In genomic region chr17:7306911-7307685, GRCh38 we compare ENCODE assay signal across 8 cellular contexts. TPM values are rescaled to one million over a fixed set of nuclear protein-coding genes. Genes with fewer than 3 reads are reported as not detected.
DNase-seq lines count a peak whose midpoint lies in the region; ATAC-seq and TF ChIP-seq lines count a peak whose summit lies in the region.

EIF5A (plus strand) TSS chr17:7307628; CDS start chr17:7309636, 2,008 bp downstream.

- no peak for TF ChIP-seq CTCF in DOHH2 (IDR thresholded peaks at IDR 0.05; ENCODE audit: low read depth, low read length, poor library complexity, severe bottlenecking)
- TF ChIP-seq CTCF in GM23338 (conservative IDR thresholded peaks at IDR 0.05; ENCODE audit: low read depth in 2 of 2), result no peak
- TF ChIP-seq CTCF in LNCaP clone FGC (IDR thresholded peaks at IDR 0.05; ENCODE audit: control insufficient read depth, extremely low read depth, insufficient read depth), result no peak
- no peak for TF ChIP-seq CTCF in RWPE1 (conservative IDR thresholded peaks at IDR 0.05; ENCODE audit: low read depth)

- H3K4me3 ChIP-seq in DOHH2 (ENCODE audit: low read length) (peak within 1 kb of the TSS; percentile 84), GM23338 (peak within 1 kb of the TSS; percentile 98), LNCaP clone FGC (ENCODE audit: low read depth, low read length) (peak within 1 kb of the TSS; percentile 66)
- peak within 1 kb of the TSS; percentile 78 for H3K4me3 ChIP-seq in naive thymus-derived CD4-positive, alpha-beta T cell (ENCODE audit: low read length)

- H3K9me2 ChIP-seq in DOHH2 (replicated peaks; ENCODE audit: control insufficient read depth, low read length), result no peaks in the 10 kb centered on the region
- no peaks in the 10 kb centered on the region for H3K9me2 ChIP-seq in GM23338 (ENCODE audit: insufficient read depth)

- H3K9me3 ChIP-seq in DOHH2 (ENCODE audit: control insufficient read depth, insufficient read depth, low read length), result no peaks in the 10 kb centered on the region
- H3K9me3 ChIP-seq in naive thymus-derived CD4-positive, alpha-beta T cell (ENCODE audit: control insufficient read depth in 2 of 3, low read length in 3 of 3), result no peaks in the 10 kb centered on the region

- peak within 1 kb of the TSS; percentile 76 for H2AFZ ChIP-seq in GM23338

- H3K4me3 Mint-ChIP-seq in GM23338, result peak within 1 kb of the TSS; percentile 98
- H3K4me3 Mint-ChIP-seq in activated T-helper 17 cell treated with anti-CD3 and anti-CD28 coated beads, Interleukin-2, amount 50 U/mL, for 72 hours, result peak within 1 kb of the TSS; percentile 95
- peak within 1 kb of the TSS; percentile 90 to 99 (median 95) for H3K4me3 Mint-ChIP-seq in naive thymus-derived CD4-positive, alpha-beta T cell
- peak within 1 kb of the TSS; percentile 87 to 90 for H3K4me3 Mint-ChIP-seq in stimulated activated naive B cell treated with anti-CD40 and anti-IgM and Interleukin-4, amounts not matched to agents 10 μg/mL and 1 μg/mL and 100 μg/mL, for 72 hours

- H3K27me3 ChIP-seq in DOHH2 (ENCODE audit: control insufficient read depth, low read length), result no peaks in the 10 kb centered on the region
- no peaks in the 10 kb centered on the region for H3K27me3 ChIP-seq in GM23338 (ENCODE audit: insufficient read depth)
- H3K27me3 ChIP-seq in naive thymus-derived CD4-positive, alpha-beta T cell (ENCODE audit: control insufficient read depth in 2 of 2, insufficient read depth in 2 of 2, low read length in 2 of 2), result no peaks in the 10 kb centered on the region

- H3K36me3 Mint-ChIP-seq in GM23338 (ENCODE audit: low read depth), result peaks cover 38% of the 10 kb centered on the region
- H3K36me3 Mint-ChIP-seq in activated T-helper 17 cell treated with anti-CD3 and anti-CD28 coated beads, Interleukin-2, amount 50 U/mL, for 72 hours (ENCODE audit: low read depth), result peaks cover 50% of the 10 kb centered on the region
- peaks cover 14 to 36% (median 29%) of the 10 kb centered on the region in 5 donors for H3K36me3 Mint-ChIP-seq in naive thymus-derived CD4-positive, alpha-beta T cell
- H3K36me3 Mint-ChIP-seq in stimulated activated naive B cell treated with anti-CD40 and anti-IgM and Interleukin-4, amounts not matched to agents 10 μg/mL and 1 μg/mL and 100 μg/mL, for 72 hours, result peaks cover 37 to 42% of the 10 kb centered on the region in 2 donors

- H3K36me3 ChIP-seq in DOHH2 (ENCODE audit: control insufficient read depth, low read length), result peaks cover 45% of the 10 kb centered on the region
- H3K36me3 ChIP-seq in GM23338 (ENCODE audit: insufficient read depth), result peaks cover 27% of the 10 kb centered on the region
- H3K36me3 ChIP-seq in naive thymus-derived CD4-positive, alpha-beta T cell (ENCODE audit: control insufficient read depth in 2 of 3, insufficient read depth in 3 of 3, low read length in 3 of 3), result peaks cover 18 to 35% (median 26%) of the 10 kb centered on the region in 3 experiments

- CTCF ChIA-PET in RWPE1 (lab: Yijun Ruan, JAX), result interaction anchor here (0.5 kb wide), 1 partner anchor 1681 kb away, joined by 4 read pairs; no protein-coding TSS in a partner anchor
- CTCF ChIA-PET in naive thymus-derived CD4-positive, alpha-beta T cell (lab: Charles Lee), result interaction anchor here (0.6 kb wide), 1 partner anchor 254 kb away, joined by 3 read pairs; no protein-coding TSS in a partner anchor

- H4K20me1 ChIP-seq in DOHH2 (ENCODE audit: control insufficient read depth, insufficient read depth, low read depth, low read length), result peaks cover 21% of the 10 kb centered on the region
- H4K20me1 ChIP-seq in GM23338 (replicated peaks; ENCODE audit: insufficient read depth), result peaks cover 31% of the 10 kb centered on the region

- H3K27ac Mint-ChIP-seq in GM23338, result peak within 1 kb of the TSS; percentile 99
- peak within 1 kb of the TSS; percentile 97 for H3K27ac Mint-ChIP-seq in activated T-helper 17 cell treated with anti-CD3 and anti-CD28 coated beads, Interleukin-2, amount 50 U/mL, for 72 hours
- H3K27ac Mint-ChIP-seq in naive thymus-derived CD4-positive, alpha-beta T cell, result peak within 1 kb of the TSS; percentile 98 to 100 (median 99)
- H3K27ac Mint-ChIP-seq in stimulated activated naive B cell treated with anti-CD40 and anti-IgM and Interleukin-4, amounts not matched to agents 10 μg/mL and 1 μg/mL and 100 μg/mL, for 72 hours, result peak within 1 kb of the TSS; percentile 99

- H3K27ac ChIP-seq in DOHH2 (ENCODE audit: low read depth, low read length) (peak within 1 kb of the TSS; percentile 87), GM23338 (ENCODE audit: low read depth) (peak within 1 kb of the TSS; percentile 99), RWPE1 (peak within 1 kb of the TSS; percentile 98)
- peak within 1 kb of the TSS; percentile 100 for H3K27ac ChIP-seq in naive thymus-derived CD4-positive, alpha-beta T cell (ENCODE audit: low read depth, low read length)

- intact Hi-C loops in naive thymus-derived CD4-positive, alpha-beta T cell (cut with micrococcal nuclease), result loop anchor here (1.0 to 5.0 kb wide), 20 partner anchors 8 to 1075 kb away; partner anchors contain the start of genes ELP5 (in 2 of the 2), GPS2 (in 2 of the 2), NEURL4 (in 2 of the 2) and PHF23 (in 2 of the 2)

- DNase-seq in GM23338 (ENCODE audit: low spot score) (peak; percentile 100), LNCaP clone FGC (ENCODE audit: low read depth) (peak; percentile 97), RWPE1 (ENCODE audit: low spot score) (peak; percentile 100), fibroblast of gingiva (ENCODE audit: low read depth) (peak; percentile 100)
- DNase-seq in naive thymus-derived CD4-positive, alpha-beta T cell, result peak; percentile 99 to 100 (median 100)
- peak; percentile 98 for DNase-seq in stimulated activated naive B cell treated with anti-CD40 and anti-IgM and Interleukin-4, amounts not matched to agents 10 μg/mL and 1 μg/mL and 100 μg/mL, for 72 hours

- ATAC-seq in GM23338, result peak; percentile 76
- ATAC-seq in activated T-helper 17 cell treated with anti-CD3 and anti-CD28 coated beads, Interleukin-2, amount 50 U/mL, for 72 hours (replicated peaks), result peak; percentile 79
- peak; percentile 79 for ATAC-seq in naive thymus-derived CD4-positive, alpha-beta T cell
- peak; percentile 75 to 82 for ATAC-seq in stimulated activated naive B cell treated with anti-CD40 and anti-IgM and Interleukin-4, amounts not matched to agents 10 μg/mL and 1 μg/mL and 100 μg/mL, for 72 hours (replicated peaks)

- H3F3A ChIP-seq in DOHH2 (ENCODE audit: control insufficient read depth, insufficient read depth) (peaks cover 41% of the 10 kb centered on the region), GM23338 (replicated peaks; ENCODE audit: low read depth) (peaks cover 45% of the 10 kb centered on the region)

- H3K4me2 ChIP-seq in DOHH2 (ENCODE audit: low read length), result peak within 1 kb of the TSS; percentile 73
- H3K4me2 ChIP-seq in GM23338, result peak within 1 kb of the TSS; percentile 98

- H3K4me1 ChIP-seq in DOHH2 (ENCODE audit: control insufficient read depth, low read length) (peaks cover 30% of the 10 kb centered on the region), GM23338 (ENCODE audit: insufficient read depth) (peaks cover 20% of the 10 kb centered on the region; the same call in 1 of the 2 replicates)
- peaks cover 19 to 20% of the 10 kb centered on the region in 2 donors for H3K4me1 ChIP-seq in naive thymus-derived CD4-positive, alpha-beta T cell (ENCODE audit: control insufficient read depth in 2 of 2, insufficient read depth in 2 of 2, low read length in 2 of 2)

- H3K4me1 Mint-ChIP-seq in GM23338, result peaks cover 31% of the 10 kb centered on the region
- peaks cover 31% of the 10 kb centered on the region for H3K4me1 Mint-ChIP-seq in activated T-helper 17 cell treated with anti-CD3 and anti-CD28 coated beads, Interleukin-2, amount 50 U/mL, for 72 hours
- H3K4me1 Mint-ChIP-seq in naive thymus-derived CD4-positive, alpha-beta T cell, result peaks cover 28 to 44% (median 35%) of the 10 kb centered on the region in 7 donors
- peaks cover 28 to 47% of the 10 kb centered on the region in 2 donors for H3K4me1 Mint-ChIP-seq in stimulated activated naive B cell treated with anti-CD40 and anti-IgM and Interleukin-4, amounts not matched to agents 10 μg/mL and 1 μg/mL and 100 μg/mL, for 72 hours

- H3K9me3 Mint-ChIP-seq in GM23338, result peaks cover 9% of the 10 kb centered on the region; the same call in 2 of the 3 replicates
- no peaks in the 10 kb centered on the region for H3K9me3 Mint-ChIP-seq in activated T-helper 17 cell treated with anti-CD3 and anti-CD28 coated beads, Interleukin-2, amount 50 U/mL, for 72 hours
- peaks cover 0 to 6% (median 0%) of the 10 kb centered on the region in 11 donors for H3K9me3 Mint-ChIP-seq in naive thymus-derived CD4-positive, alpha-beta T cell
- H3K9me3 Mint-ChIP-seq in stimulated activated naive B cell treated with anti-CD40 and anti-IgM and Interleukin-4, amounts not matched to agents 10 μg/mL and 1 μg/mL and 100 μg/mL, for 72 hours, result no peaks in the 10 kb centered on the region

- POLR2A ChIA-PET in RWPE1 (lab: Yijun Ruan, JAX; ENCODE audit: low non-redundant PET), result no interaction called here
- POLR2A ChIA-PET in naive thymus-derived CD4-positive, alpha-beta T cell (lab: Charles Lee), result interaction anchor here (0.6 to 11.5 kb wide), 6 partner anchors 22 to 276 kb away, joined by 4 to 336 read pairs (median 4); partner anchors contain the start of genes ACAP1, MPDU1, NEURL4 and TMEM102

- H3K27me3 Mint-ChIP-seq in GM23338 (ENCODE audit: insufficient read depth, low read depth, poor library complexity), result peaks cover 29% of the 10 kb centered on the region
- H3K27me3 Mint-ChIP-seq in activated T-helper 17 cell treated with anti-CD3 and anti-CD28 coated beads, Interleukin-2, amount 50 U/mL, for 72 hours, result no peaks in the 10 kb centered on the region
- H3K27me3 Mint-ChIP-seq in naive thymus-derived CD4-positive, alpha-beta T cell, result peaks cover 0 to 10% (median 0%) of the 10 kb centered on the region in 5 donors
- H3K27me3 Mint-ChIP-seq in stimulated activated naive B cell treated with anti-CD40 and anti-IgM and Interleukin-4, amounts not matched to agents 10 μg/mL and 1 μg/mL and 100 μg/mL, for 72 hours, result peaks cover under 1 to 1% of the 10 kb centered on the region in 2 donors

- H3K79me2 ChIP-seq in DOHH2 (ENCODE audit: control insufficient read depth, low read length) (peaks cover 44% of the 10 kb centered on the region), GM23338 (replicated peaks; ENCODE audit: insufficient read depth) (peaks cover 35% of the 10 kb centered on the region)

TF ChIP-seq in GM23338, 12 proteins besides CTCF, POLR2A, EP300 and RAD21:
- TF ChIP-seq CREB1 (CRISPR knock-in tag; IDR thresholded peaks at IDR 0.05; ENCODE audit: low read depth) (peak; percentile 87), POLR2AphosphoS5 (IDR thresholded peaks at IDR 0.05; ENCODE audit: low read depth) (peak; percentile 78), EZH2phosphoT487 (IDR thresholded peaks at IDR 0.05; ENCODE audit: unreplicated experiment) (no peak)

RNA-seq across cellular contexts. Expression of gene EIF5A, which starts in this region (rescaled TPM):
- 791 and 833 TPM in 2 replicates for total RNA-seq in GM23338 (2014; rRNA removed; shearing (Covaris generic))
- polyA plus RNA-seq in GM23338 (2016; fragmentation: Nextera tagmentation; extraction: Ambion mirVana), result 1,562 and 1,621 TPM in 2 replicates
- 100 to 1,000 TPM; 429 to 978 TPM for total RNA-seq in activated T-helper 17 cell treated with anti-CD3 and anti-CD28 coated beads, Interleukin-2, amount 50 U/mL, for 72 hours
- total RNA-seq in naive thymus-derived CD4-positive, alpha-beta T cell, result 100 to 1,000 TPM; 237 to 666 (median 453) TPM
- 100 to 1,000 TPM; 158 to 558 TPM for polyA plus RNA-seq in naive thymus-derived CD4-positive, alpha-beta T cell

Comparison
In these comparisons a context has a peak if more than half of its experiments do, and no peak if none do; other contexts are left out.
1. Peak in every context shown above with its lines: DNase-seq, ATAC-seq, H3K4me3 ChIP-seq and H3K27ac ChIP-seq.